ENCODE assay signal across 1 cellular context in the genomic region with DNA sequence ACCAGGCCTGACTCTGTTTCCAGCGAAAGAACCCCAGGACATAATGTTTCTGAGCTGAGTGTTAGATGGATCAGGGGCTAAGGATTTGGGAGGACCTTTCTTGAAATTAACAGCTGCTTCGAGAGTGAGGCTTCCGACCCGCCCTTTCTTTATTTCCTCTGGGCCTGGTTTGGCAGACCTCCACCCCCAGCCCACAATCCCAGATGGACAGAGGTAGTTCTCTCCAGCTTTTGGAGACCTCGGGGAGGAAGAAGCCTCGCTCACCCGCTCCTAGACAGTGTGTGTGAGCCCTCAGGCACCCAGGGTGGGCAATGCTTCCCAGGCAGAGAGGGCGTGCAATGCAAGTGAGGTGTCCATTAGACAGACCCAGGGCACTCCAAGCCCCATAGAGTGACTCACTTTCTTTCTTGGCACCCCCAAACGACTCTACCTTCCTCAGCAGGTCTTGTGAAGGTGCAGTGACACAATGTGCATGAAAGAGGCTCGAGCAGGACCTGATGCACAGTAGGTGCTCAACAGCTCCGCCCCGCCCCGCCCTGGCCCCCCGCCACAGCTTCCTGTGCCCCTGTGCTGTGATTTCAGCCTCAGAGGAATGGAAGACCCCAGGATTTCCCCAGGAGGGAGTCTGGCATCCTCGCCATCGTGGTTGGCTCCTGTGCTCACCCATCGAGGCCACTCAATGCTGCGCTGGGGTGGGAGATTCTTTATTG.
TF ChIP-seq lines count a peak whose summit lies in the region.

No MANE protein-coding gene starts in this region.

TF ChIP-seq in GM12878, 131 proteins besides CTCF, POLR2A, EP300 and RAD21 (continued from another document):
- TF ChIP-seq, protein P1, sequence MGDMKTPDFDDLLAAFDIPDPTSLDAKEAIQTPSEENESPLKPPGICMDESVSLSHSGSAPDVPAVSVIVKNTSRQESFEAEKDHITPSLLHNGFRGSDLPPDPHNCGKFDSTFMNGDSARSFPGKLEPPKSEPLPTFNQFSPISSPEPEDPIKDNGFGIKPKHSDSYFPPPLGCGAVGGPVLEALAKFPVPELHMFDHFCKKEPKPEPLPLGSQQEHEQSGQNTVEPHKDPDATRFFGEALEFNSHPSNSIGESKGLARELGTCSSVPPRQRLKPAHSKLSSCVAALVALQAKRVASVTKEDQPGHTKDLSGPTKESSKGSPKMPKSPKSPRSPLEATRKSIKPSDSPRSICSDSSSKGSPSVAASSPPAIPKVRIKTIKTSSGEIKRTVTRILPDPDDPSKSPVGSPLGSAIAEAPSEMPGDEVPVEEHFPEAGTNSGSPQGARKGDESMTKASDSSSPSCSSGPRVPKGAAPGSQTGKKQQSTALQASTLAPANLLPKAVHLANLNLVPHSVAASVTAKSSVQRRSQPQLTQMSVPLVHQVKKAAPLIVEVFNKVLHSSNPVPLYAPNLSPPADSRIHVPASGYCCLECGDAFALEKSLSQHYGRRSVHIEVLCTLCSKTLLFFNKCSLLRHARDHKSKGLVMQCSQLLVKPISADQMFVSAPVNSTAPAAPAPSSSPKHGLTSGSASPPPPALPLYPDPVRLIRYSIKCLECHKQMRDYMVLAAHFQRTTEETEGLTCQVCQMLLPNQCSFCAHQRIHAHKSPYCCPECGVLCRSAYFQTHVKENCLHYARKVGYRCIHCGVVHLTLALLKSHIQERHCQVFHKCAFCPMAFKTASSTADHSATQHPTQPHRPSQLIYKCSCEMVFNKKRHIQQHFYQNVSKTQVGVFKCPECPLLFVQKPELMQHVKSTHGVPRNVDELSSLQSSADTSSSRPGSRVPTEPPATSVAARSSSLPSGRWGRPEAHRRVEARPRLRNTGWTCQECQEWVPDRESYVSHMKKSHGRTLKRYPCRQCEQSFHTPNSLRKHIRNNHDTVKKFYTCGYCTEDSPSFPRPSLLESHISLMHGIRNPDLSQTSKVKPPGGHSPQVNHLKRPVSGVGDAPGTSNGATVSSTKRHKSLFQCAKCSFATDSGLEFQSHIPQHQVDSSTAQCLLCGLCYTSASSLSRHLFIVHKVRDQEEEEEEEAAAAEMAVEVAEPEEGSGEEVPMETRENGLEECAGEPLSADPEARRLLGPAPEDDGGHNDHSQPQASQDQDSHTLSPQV (IDR thresholded peaks at IDR 0.05): no peak
- TF ChIP-seq MTA3 (IDR thresholded peaks at IDR 0.05; ENCODE audit: borderline replicate concordance, low read length): no peak
- no peak for TF ChIP-seq ETV6 (conservative IDR thresholded peaks at IDR 0.05 in 1 of 2, IDR thresholded peaks at IDR 0.05 in 1 of 2; ENCODE audit: borderline replicate concordance in 1 of 2, low read depth in 1 of 2)
- TF ChIP-seq ATF7 (IDR thresholded peaks at IDR 0.05; ENCODE audit: low read depth): no peak
- TF ChIP-seq SMARCA5 (IDR thresholded peaks at IDR 0.05): no peak
- no peak for TF ChIP-seq POLR2AphosphoS5 (IDR thresholded peaks at IDR 0.05; ENCODE audit: low read length)
- no peak for TF ChIP-seq CREM (IDR thresholded peaks at IDR 0.05; ENCODE audit: low read depth)
- no peak for TF ChIP-seq TAF1 (IDR thresholded peaks at IDR 0.05; ENCODE audit: borderline replicate concordance, low read depth, low read length)
- TF ChIP-seq MTA2 (IDR thresholded peaks at IDR 0.05; ENCODE audit: low read depth): no peak
- TF ChIP-seq TCF3 (IDR thresholded peaks at IDR 0.05; ENCODE audit: borderline replicate concordance, insufficient read depth, low read depth, low read length): no peak
- TF ChIP-seq, protein P2, sequence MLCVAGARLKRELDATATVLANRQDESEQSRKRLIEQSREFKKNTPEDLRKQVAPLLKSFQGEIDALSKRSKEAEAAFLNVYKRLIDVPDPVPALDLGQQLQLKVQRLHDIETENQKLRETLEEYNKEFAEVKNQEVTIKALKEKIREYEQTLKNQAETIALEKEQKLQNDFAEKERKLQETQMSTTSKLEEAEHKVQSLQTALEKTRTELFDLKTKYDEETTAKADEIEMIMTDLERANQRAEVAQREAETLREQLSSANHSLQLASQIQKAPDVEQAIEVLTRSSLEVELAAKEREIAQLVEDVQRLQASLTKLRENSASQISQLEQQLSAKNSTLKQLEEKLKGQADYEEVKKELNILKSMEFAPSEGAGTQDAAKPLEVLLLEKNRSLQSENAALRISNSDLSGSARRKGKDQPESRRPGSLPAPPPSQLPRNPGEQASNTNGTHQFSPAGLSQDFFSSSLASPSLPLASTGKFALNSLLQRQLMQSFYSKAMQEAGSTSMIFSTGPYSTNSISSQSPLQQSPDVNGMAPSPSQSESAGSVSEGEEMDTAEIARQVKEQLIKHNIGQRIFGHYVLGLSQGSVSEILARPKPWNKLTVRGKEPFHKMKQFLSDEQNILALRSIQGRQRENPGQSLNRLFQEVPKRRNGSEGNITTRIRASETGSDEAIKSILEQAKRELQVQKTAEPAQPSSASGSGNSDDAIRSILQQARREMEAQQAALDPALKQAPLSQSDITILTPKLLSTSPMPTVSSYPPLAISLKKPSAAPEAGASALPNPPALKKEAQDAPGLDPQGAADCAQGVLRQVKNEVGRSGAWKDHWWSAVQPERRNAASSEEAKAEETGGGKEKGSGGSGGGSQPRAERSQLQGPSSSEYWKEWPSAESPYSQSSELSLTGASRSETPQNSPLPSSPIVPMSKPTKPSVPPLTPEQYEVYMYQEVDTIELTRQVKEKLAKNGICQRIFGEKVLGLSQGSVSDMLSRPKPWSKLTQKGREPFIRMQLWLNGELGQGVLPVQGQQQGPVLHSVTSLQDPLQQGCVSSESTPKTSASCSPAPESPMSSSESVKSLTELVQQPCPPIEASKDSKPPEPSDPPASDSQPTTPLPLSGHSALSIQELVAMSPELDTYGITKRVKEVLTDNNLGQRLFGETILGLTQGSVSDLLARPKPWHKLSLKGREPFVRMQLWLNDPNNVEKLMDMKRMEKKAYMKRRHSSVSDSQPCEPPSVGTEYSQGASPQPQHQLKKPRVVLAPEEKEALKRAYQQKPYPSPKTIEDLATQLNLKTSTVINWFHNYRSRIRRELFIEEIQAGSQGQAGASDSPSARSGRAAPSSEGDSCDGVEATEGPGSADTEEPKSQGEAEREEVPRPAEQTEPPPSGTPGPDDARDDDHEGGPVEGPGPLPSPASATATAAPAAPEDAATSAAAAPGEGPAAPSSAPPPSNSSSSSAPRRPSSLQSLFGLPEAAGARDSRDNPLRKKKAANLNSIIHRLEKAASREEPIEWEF (IDR thresholded peaks at IDR 0.05; ENCODE audit: insufficient replicate concordance, low read depth, low read length): no peak
- TF ChIP-seq, protein P3, sequence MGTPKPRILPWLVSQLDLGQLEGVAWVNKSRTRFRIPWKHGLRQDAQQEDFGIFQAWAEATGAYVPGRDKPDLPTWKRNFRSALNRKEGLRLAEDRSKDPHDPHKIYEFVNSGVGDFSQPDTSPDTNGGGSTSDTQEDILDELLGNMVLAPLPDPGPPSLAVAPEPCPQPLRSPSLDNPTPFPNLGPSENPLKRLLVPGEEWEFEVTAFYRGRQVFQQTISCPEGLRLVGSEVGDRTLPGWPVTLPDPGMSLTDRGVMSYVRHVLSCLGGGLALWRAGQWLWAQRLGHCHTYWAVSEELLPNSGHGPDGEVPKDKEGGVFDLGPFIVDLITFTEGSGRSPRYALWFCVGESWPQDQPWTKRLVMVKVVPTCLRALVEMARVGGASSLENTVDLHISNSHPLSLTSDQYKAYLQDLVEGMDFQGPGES (IDR thresholded peaks at IDR 0.05): no peak
